1 cellular context compared by ENCODE assay signal in genomic region chr17:79822583-79823124, GRCh38.
TF ChIP-seq lines count a peak whose summit lies in the region.

No MANE protein-coding gene starts in this region.

TF ChIP-seq in HepG2, 621 proteins besides CTCF, POLR2A, EP300 and RAD21 (continued from another document and continues in another):
- TF ChIP-seq YY1 (IDR thresholded peaks at IDR 0.05; ENCODE audit: insufficient read depth, insufficient replicate concordance, low read depth, low read length) (no peak), MYNN (CRISPR knock-in tag; IDR thresholded peaks at IDR 0.05; ENCODE audit: low read depth) (no peak), BRD4 (CRISPR knock-in tag; IDR thresholded peaks at IDR 0.05) (0 out of 2 replicates have a peak, but pooled peaks have one; percentile 59), ZFP82 (CRISPR knock-in tag; IDR thresholded peaks at IDR 0.05; ENCODE audit: borderline replicate concordance) (peak; percentile 10; the same call in 1 of the 2 replicates), HNRNPL (IDR thresholded peaks at IDR 0.05; ENCODE audit: low read depth, low read length) (no peak), HOMEZ (CRISPR knock-in tag; IDR thresholded peaks at IDR 0.05; ENCODE audit: low read depth) (peak; percentile 48; the same call in 1 of the 2 replicates), ZNF562 (CRISPR knock-in tag; IDR thresholded peaks at IDR 0.05; ENCODE audit: borderline replicate concordance) (no peak), ZNF24 (IDR thresholded peaks at IDR 0.05) (no peak), IKZF5 (CRISPR knock-in tag; IDR thresholded peaks at IDR 0.05) (peak; percentile 74; the same call in 1 of the 2 replicates), FUBP1 (CRISPR knock-in tag; IDR thresholded peaks at IDR 0.05; ENCODE audit: borderline replicate concordance) (peak; percentile 53; the same call in 1 of the 2 replicates), HNF4G (IDR thresholded peaks at IDR 0.05; ENCODE audit: borderline replicate concordance, low read depth, low read length) (peak; percentile 59), HNF4G (CRISPR knock-in tag; IDR thresholded peaks at IDR 0.05; ENCODE audit: borderline replicate concordance, low read depth) (peak; percentile 85), PCBP2 (optimal IDR thresholded peaks at IDR 0.05; ENCODE audit: low read depth, low read length, poor library complexity, severe bottlenecking) (no peak), ATF5 (CRISPR knock-in tag; IDR thresholded peaks at IDR 0.05; ENCODE audit: low read depth) (peak; percentile 52; the same call in 1 of the 2 replicates), ZNF367 (CRISPR knock-in tag; IDR thresholded peaks at IDR 0.05; ENCODE audit: borderline replicate concordance) (no peak), MEF2D (CRISPR knock-in tag; IDR thresholded peaks at IDR 0.05) (0 out of 2 replicates have a peak, but pooled peaks have one; percentile 85), KLF16 (CRISPR knock-in tag; IDR thresholded peaks at IDR 0.05) (peak in 1 of 2 experiments; percentile 77; a peak in 2 of 4 replicates), ZNF431 (CRISPR knock-in tag; IDR thresholded peaks at IDR 0.05; ENCODE audit: borderline replicate concordance, low read depth) (no peak; the same call in 1 of the 2 replicates), PHB2 (IDR thresholded peaks at IDR 0.05; ENCODE audit: partially characterized antibody) (no peak), SRY (CRISPR knock-in tag; IDR thresholded peaks at IDR 0.05) (peak; percentile 64; the same call in 1 of the 2 replicates), PLRG1 (conservative IDR thresholded peaks at IDR 0.05) (no peak), GZF1 (CRISPR knock-in tag; IDR thresholded peaks at IDR 0.05) (0 out of 2 replicates have a peak, but pooled peaks have one; percentile 24), SKI (IDR thresholded peaks at IDR 0.05; ENCODE audit: partially characterized antibody) (no peak), CREBL2 (CRISPR knock-in tag; IDR thresholded peaks at IDR 0.05; ENCODE audit: borderline replicate concordance) (no peak), SALL2 (CRISPR knock-in tag; IDR thresholded peaks at IDR 0.05) (no peak), ZNF703 (CRISPR knock-in tag; IDR thresholded peaks at IDR 0.05; ENCODE audit: borderline replicate concordance) (0 out of 2 replicates have a peak, but pooled peaks have one; percentile 34), NFE2L1 (CRISPR knock-in tag; IDR thresholded peaks at IDR 0.05; ENCODE audit: borderline replicate concordance) (no peak), TBX3 (IDR thresholded peaks at IDR 0.05; ENCODE audit: borderline replicate concordance) (no peak), ISX (CRISPR knock-in tag; conservative IDR thresholded peaks at IDR 0.05) (no peak), IRF9 (CRISPR knock-in tag; IDR thresholded peaks at IDR 0.05; ENCODE audit: borderline replicate concordance) (no peak), ZNF546 (CRISPR knock-in tag; conservative IDR thresholded peaks at IDR 0.05) (no peak), NPAS2 (CRISPR knock-in tag; IDR thresholded peaks at IDR 0.05; ENCODE audit: borderline replicate concordance) (no peak), PHF5A (CRISPR knock-in tag; IDR thresholded peaks at IDR 0.05; ENCODE audit: low read depth, unreplicated experiment) (peak; percentile 84), FIP1L1 (IDR thresholded peaks at IDR 0.05; ENCODE audit: borderline replicate concordance, insufficient read depth, low read depth, low read length) (no peak), HOXA9 (CRISPR knock-in tag; IDR thresholded peaks at IDR 0.05; ENCODE audit: borderline replicate concordance) (no peak), PRDM15 (CRISPR knock-in tag; IDR thresholded peaks at IDR 0.05) (no peak), TSC22D2 (CRISPR knock-in tag; IDR thresholded peaks at IDR 0.05; ENCODE audit: borderline replicate concordance) (no peak), KDM4B (CRISPR knock-in tag; IDR thresholded peaks at IDR 0.05) (peak; percentile 73; the same call in 1 of the 2 replicates), ZNF513 (CRISPR knock-in tag; conservative IDR thresholded peaks at IDR 0.05) (no peak)
- TF ChIP-seq, protein P1, sequence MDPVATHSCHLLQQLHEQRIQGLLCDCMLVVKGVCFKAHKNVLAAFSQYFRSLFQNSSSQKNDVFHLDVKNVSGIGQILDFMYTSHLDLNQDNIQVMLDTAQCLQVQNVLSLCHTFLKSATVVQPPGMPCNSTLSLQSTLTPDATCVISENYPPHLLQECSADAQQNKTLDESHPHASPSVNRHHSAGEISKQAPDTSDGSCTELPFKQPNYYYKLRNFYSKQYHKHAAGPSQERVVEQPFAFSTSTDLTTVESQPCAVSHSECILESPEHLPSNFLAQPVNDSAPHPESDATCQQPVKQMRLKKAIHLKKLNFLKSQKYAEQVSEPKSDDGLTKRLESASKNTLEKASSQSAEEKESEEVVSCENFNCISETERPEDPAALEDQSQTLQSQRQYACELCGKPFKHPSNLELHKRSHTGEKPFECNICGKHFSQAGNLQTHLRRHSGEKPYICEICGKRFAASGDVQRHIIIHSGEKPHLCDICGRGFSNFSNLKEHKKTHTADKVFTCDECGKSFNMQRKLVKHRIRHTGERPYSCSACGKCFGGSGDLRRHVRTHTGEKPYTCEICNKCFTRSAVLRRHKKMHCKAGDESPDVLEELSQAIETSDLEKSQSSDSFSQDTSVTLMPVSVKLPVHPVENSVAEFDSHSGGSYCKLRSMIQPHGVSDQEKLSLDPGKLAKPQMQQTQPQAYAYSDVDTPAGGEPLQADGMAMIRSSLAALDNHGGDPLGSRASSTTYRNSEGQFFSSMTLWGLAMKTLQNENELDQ (CRISPR knock-in tag; IDR thresholded peaks at IDR 0.05; ENCODE audit: borderline replicate concordance), result peak; percentile 83; the same call in 1 of the 2 replicates
- TF ChIP-seq, protein P2, sequence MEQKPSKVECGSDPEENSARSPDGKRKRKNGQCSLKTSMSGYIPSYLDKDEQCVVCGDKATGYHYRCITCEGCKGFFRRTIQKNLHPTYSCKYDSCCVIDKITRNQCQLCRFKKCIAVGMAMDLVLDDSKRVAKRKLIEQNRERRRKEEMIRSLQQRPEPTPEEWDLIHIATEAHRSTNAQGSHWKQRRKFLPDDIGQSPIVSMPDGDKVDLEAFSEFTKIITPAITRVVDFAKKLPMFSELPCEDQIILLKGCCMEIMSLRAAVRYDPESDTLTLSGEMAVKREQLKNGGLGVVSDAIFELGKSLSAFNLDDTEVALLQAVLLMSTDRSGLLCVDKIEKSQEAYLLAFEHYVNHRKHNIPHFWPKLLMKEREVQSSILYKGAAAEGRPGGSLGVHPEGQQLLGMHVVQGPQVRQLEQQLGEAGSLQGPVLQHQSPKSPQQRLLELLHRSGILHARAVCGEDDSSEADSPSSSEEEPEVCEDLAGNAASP (CRISPR knock-in tag; IDR thresholded peaks at IDR 0.05; ENCODE audit: borderline replicate concordance), result peak; percentile 94; the same call in 1 of the 2 replicates
- TF ChIP-seq, protein P3, sequence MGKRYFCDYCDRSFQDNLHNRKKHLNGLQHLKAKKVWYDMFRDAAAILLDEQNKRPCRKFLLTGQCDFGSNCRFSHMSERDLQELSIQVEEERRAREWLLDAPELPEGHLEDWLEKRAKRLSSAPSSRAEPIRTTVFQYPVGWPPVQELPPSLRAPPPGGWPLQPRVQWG (CRISPR knock-in tag; IDR thresholded peaks at IDR 0.05; ENCODE audit: borderline replicate concordance, low read depth), result no peak
- TF ChIP-seq, protein P4, sequence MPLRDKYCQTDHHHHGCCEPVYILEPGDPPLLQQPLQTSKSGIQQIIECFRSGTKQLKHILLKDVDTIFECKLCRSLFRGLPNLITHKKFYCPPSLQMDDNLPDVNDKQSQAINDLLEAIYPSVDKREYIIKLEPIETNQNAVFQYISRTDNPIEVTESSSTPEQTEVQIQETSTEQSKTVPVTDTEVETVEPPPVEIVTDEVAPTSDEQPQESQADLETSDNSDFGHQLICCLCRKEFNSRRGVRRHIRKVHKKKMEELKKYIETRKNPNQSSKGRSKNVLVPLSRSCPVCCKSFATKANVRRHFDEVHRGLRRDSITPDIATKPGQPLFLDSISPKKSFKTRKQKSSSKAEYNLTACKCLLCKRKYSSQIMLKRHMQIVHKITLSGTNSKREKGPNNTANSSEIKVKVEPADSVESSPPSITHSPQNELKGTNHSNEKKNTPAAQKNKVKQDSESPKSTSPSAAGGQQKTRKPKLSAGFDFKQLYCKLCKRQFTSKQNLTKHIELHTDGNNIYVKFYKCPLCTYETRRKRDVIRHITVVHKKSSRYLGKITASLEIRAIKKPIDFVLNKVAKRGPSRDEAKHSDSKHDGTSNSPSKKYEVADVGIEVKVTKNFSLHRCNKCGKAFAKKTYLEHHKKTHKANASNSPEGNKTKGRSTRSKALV (CRISPR knock-in tag; IDR thresholded peaks at IDR 0.05), result no peak; the same call in 1 of the 2 replicates
